In the genomic region with DNA sequence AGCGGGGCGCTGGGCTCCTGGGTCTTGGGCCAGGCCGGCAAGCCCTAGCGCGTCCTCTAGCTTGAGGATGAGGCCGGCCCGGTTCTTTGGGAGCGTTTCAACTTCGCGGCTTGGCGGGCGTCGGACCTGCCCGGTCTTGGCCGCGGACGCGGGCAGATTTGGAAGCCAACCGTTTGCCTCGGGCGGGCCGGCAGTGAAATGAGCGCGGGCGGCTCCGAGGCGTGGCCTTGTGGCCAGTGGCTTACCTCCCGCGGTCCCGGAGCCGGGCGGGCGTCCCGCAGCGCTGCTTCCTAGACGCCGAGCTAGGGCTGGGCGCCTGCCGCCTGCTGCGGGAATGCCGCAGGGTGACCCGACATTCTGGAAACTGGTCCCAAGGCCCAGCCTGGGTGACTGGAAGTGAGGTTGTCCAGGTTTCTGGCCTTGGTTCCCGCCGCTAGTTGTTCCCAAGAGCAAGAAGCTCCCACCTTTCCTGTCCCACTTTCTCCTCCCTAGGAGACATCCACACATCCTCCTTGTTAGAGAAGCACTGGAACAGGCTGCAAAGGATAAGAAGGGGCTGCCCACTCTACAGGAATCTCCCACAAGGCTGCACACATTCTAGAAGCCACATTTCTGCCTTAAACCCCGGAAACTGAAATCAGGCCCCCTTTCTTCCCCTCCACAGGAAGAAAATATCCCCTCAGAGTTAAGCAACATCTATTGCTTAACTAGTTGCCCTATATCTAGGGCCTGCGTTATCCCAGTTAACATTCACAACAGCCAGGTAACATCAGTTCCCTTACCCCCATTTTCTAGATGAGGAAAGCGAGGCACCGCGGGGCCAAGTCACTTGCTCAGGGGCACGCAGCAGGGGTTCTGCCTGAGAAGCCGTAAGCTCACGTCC, we compare ENCODE assay signal across 10 cellular contexts. TPM values are rescaled to one million over a fixed set of nuclear protein-coding genes. Genes with fewer than 3 reads are reported as not detected.
DNase-seq lines count a peak whose midpoint lies in the region; ATAC-seq, FAIRE-seq and TF ChIP-seq lines count a peak whose summit lies in the region.
"Had no signal": no experiment of that assay in that cellular context is flagged by ENCODE, and none has a peak within 500 bp of the region (broad histone marks: within the 10 kb centered on the region; RNA-seq: fewer than 3 reads in every experiment).

No MANE protein-coding gene starts in this region.

- H4K20me1 ChIP-seq in SU-DHL-6 (ENCODE audit: low read depth, low read length), result no peaks in the 10 kb centered on the region
- H4K20me1 ChIP-seq in keratinocyte (ENCODE audit: control insufficient read depth, extremely low read depth, insufficient read depth, low read length), result peaks cover 1% of the 10 kb centered on the region

- no peaks in the 10 kb centered on the region for H3K9me1 ChIP-seq in keratinocyte (ENCODE audit: control insufficient read depth, extremely low read depth, insufficient read depth, low read length)

- peaks cover 29% of the 10 kb centered on the region for H3K4me1 Mint-ChIP-seq in activated T-helper 2 cell treated with anti-CD3 and anti-CD28 coated beads, Interferon-gamma antibody, Interleukin-2, Interleukin-4, amounts not matched to agents 10 μg/mL and 5 μg/mL and 100 μg/mL, durations not matched to agents 14 hours and 24 hours and 36 hours (ENCODE audit: low read depth)

- no peaks in the 10 kb centered on the region for H3K27me3 ChIP-seq in SU-DHL-6 (ENCODE audit: low read length)
- H3K27me3 ChIP-seq in keratinocyte (ENCODE audit: control insufficient read depth, extremely low read depth, insufficient read depth, low read length), result peaks cover 88% of the 10 kb centered on the region
- H3K27me3 ChIP-seq in foreskin keratinocyte, result peaks cover 88% of the 10 kb centered on the region

- H3K36me3 ChIP-seq in SU-DHL-6 (ENCODE audit: low read length), result no peaks in the 10 kb centered on the region
- H3K36me3 ChIP-seq in keratinocyte (ENCODE audit: control insufficient read depth in 2 of 2, extremely low read depth in 1 of 2, insufficient read depth in 2 of 2, low read length in 2 of 2), result no peaks in the 10 kb centered on the region

- no peak overlapping the region for H3K4me3 Mint-ChIP-seq in activated T-helper 2 cell treated with anti-CD3 and anti-CD28 coated beads, Interferon-gamma antibody, Interleukin-2, Interleukin-4, amounts not matched to agents 10 μg/mL and 5 μg/mL and 100 μg/mL, durations not matched to agents 14 hours and 24 hours and 36 hours (ENCODE audit: low read depth)

- peaks cover 55% of the 10 kb centered on the region for H3K27me3 Mint-ChIP-seq in activated T-helper 2 cell treated with anti-CD3 and anti-CD28 coated beads, Interferon-gamma antibody, Interleukin-2, Interleukin-4, amounts not matched to agents 10 μg/mL and 5 μg/mL and 100 μg/mL, durations not matched to agents 14 hours and 24 hours and 36 hours (ENCODE audit: low read depth)

- no peak overlapping the region for H3K9ac ChIP-seq in SU-DHL-6 (ENCODE audit: low read length)
- no peak overlapping the region for H3K9ac ChIP-seq in keratinocyte (ENCODE audit: control insufficient read depth, extremely low read depth, insufficient read depth, low read length)

- H3K4me1 ChIP-seq in keratinocyte (ENCODE audit: control insufficient read depth, extremely low read depth, insufficient read depth, low read length) (peaks cover 34% of the 10 kb centered on the region), foreskin keratinocyte (no peaks in the 10 kb centered on the region)

- dilution Hi-C loops in keratinocyte (cut with MboI; ENCODE audit: extremely low pct_ligation_motif_present, low sequenced_read_pairs), result no loop called here

- H2AFZ ChIP-seq in SU-DHL-6 (ENCODE audit: low read depth, low read length, severe bottlenecking) (peak overlapping the region; percentile 47), keratinocyte (ENCODE audit: control insufficient read depth, low read length) (no peak overlapping the region)

- H3K79me2 ChIP-seq in SU-DHL-6 (ENCODE audit: insufficient read depth, low read length) (no peaks in the 10 kb centered on the region), keratinocyte (ENCODE audit: control insufficient read depth, insufficient read depth, low read length) (no peaks in the 10 kb centered on the region)

- peaks cover 7% of the 10 kb centered on the region for H3F3A ChIP-seq in SU-DHL-6 (ENCODE audit: insufficient read depth)

- FAIRE-seq in H54 (lab: Jason Lieb, UNC) (no peak), keratinocyte (lab: Jason Lieb, UNC) (no peak)

- peak overlapping the region; percentile 49 for H3K4me2 ChIP-seq in SU-DHL-6 (ENCODE audit: low read depth, low read length, poor library complexity, severe bottlenecking)
- peak overlapping the region; percentile 79 for H3K4me2 ChIP-seq in keratinocyte (ENCODE audit: control insufficient read depth, extremely low read depth, insufficient read depth, low read depth, low read length)

- H3K9me2 ChIP-seq in SU-DHL-6 (replicated peaks; ENCODE audit: insufficient read depth, low read length), result no peaks in the 10 kb centered on the region

- H3K27ac ChIP-seq in SU-DHL-6 (ENCODE audit: low read depth, low read length), result no peak overlapping the region
- H3K27ac ChIP-seq in keratinocyte (ENCODE audit: control insufficient read depth, insufficient read depth, low read length), result no peak overlapping the region
- no peak overlapping the region for H3K27ac ChIP-seq in foreskin keratinocyte

- no peaks in the 10 kb centered on the region for H3K9me3 ChIP-seq in SU-DHL-6 (ENCODE audit: insufficient read depth, low read length)
- H3K9me3 ChIP-seq in keratinocyte (ENCODE audit: control insufficient read depth, low read depth, low read length), result no peaks in the 10 kb centered on the region

- no peak for TF ChIP-seq CTCF in SU-DHL-6 (IDR thresholded peaks at IDR 0.05; ENCODE audit: insufficient read depth, low read length, poor library complexity, severe bottlenecking)
- no peak for TF ChIP-seq CTCF in keratinocyte (optimal IDR thresholded peaks at IDR 0.05 in 1 of 3, IDR thresholded peaks at IDR 0.05 in 1 of 3, conservative IDR thresholded peaks at IDR 0.05 in 1 of 3; ENCODE audit: extremely low read depth in 1 of 3, insufficient read depth in 2 of 3, low read length in 3 of 3)
- no peak for TF ChIP-seq CTCF in foreskin keratinocyte (conservative IDR thresholded peaks at IDR 0.05)

- ATAC-seq in foreskin keratinocyte (no peak), GM21737 (IDR thresholded peaks at IDR 0.05; ENCODE audit: unreplicated experiment) (no peak)

- DNase-seq in A172 (ENCODE audit: low spot score), result peak; percentile 63
- DNase-seq in H54 (ENCODE audit: insufficient read length, low spot score), result peak; percentile 79
- no peak for DNase-seq in keratinocyte (ENCODE audit: low read depth, low spot score)
- DNase-seq in NK-92 (lab: John Stamatoyannopoulos, UW; ENCODE audit: unreplicated experiment), result no peak
- no peak for DNase-seq in activated T-helper 2 cell treated with anti-CD3 and anti-CD28 coated beads, Interferon-gamma antibody, Interleukin-2, Interleukin-4, amounts not matched to agents 10 μg/mL and 5 μg/mL and 100 μg/mL, durations not matched to agents 14 hours and 24 hours and 36 hours (ENCODE audit: low spot score)
- DNase-seq in foreskin keratinocyte, result no peak
- DNase-seq: activated B cell treated with CpG ODN at 0.5 μM for 24 hours, GDM1 had no signal

- H3K9me3 Mint-ChIP-seq in activated T-helper 2 cell treated with anti-CD3 and anti-CD28 coated beads, Interferon-gamma antibody, Interleukin-2, Interleukin-4, amounts not matched to agents 10 μg/mL and 5 μg/mL and 100 μg/mL, durations not matched to agents 14 hours and 24 hours and 36 hours, result peaks cover 8% of the 10 kb centered on the region
- H3K9me3 Mint-ChIP-seq: activated B cell treated with CpG ODN at 0.5 μM for 24 hours had no signal

- peaks cover 6% of the 10 kb centered on the region for H3K36me3 Mint-ChIP-seq in activated T-helper 2 cell treated with anti-CD3 and anti-CD28 coated beads, Interferon-gamma antibody, Interleukin-2, Interleukin-4, amounts not matched to agents 10 μg/mL and 5 μg/mL and 100 μg/mL, durations not matched to agents 14 hours and 24 hours and 36 hours (ENCODE audit: low read depth)

- no peak overlapping the region for H3K27ac Mint-ChIP-seq in activated T-helper 2 cell treated with anti-CD3 and anti-CD28 coated beads, Interferon-gamma antibody, Interleukin-2, Interleukin-4, amounts not matched to agents 10 μg/mL and 5 μg/mL and 100 μg/mL, durations not matched to agents 14 hours and 24 hours and 36 hours

- peak; percentile 27; the same call in 1 of the 2 replicates for TF ChIP-seq POLR2A in H54 (IDR thresholded peaks at IDR 0.05; ENCODE audit: low read depth, low read length)

- intact Hi-C loops in activated T-helper 2 cell treated with anti-CD3 and anti-CD28 coated beads, Interferon-gamma antibody, Interleukin-2, Interleukin-4, amounts not matched to agents 10 μg/mL and 5 μg/mL and 100 μg/mL, durations not matched to agents 14 hours and 24 hours and 36 hours (cut with micrococcal nuclease), result loop anchor here (5.0 kb wide), 2 partner anchors 54 to 1596 kb away; partner anchors contain the start of gene BAHCC1

- H3K4me3 ChIP-seq in SU-DHL-6 (ENCODE audit: insufficient read depth, low read length, poor library complexity, severe bottlenecking) (no peak overlapping the region), keratinocyte (ENCODE audit: control insufficient read depth in 2 of 3, extremely low read depth in 1 of 3, insufficient read depth in 2 of 3, low read depth in 1 of 3, low read length in 3 of 3) (peak overlapping the region in 2 of 3 experiments; percentile 13 to 56)

RNA-seq across cellular contexts. Expression of gene CBX8, which starts 4.5 kb away (rescaled TPM):
- 7.9 and 8.8 TPM in 2 replicates for total RNA-seq in A172 (2014; rRNA removed; shearing (Covaris generic))
- 0.22 to 0.49 TPM (median 0.24 TPM) in 3 replicates for polyA plus RNA-seq in keratinocyte
- 0.31 TPM for polyA plus RNA-seq in keratinocyte (2011; ENCODE audit: low read depth)
- 0.29 and 0.86 TPM in 2 replicates for polyA plus RNA-seq in keratinocyte (2011; cell fraction: cytosol; rRNA removed)
- polyA plus RNA-seq in keratinocyte (2011; cell fraction: nucleus; rRNA removed), result 0.67 and 1.5 TPM in 2 replicates
- polyA plus RNA-seq in keratinocyte (2012; ENCODE audit: low replicate concordance), result 2.2 and 2.8 TPM in 2 replicates
- 0.13 to 0.38 TPM (median 0.36 TPM) in 3 replicates for polyA minus RNA-seq in keratinocyte
- polyA minus RNA-seq in keratinocyte (2011; cell fraction: cytosol; rRNA and poly(A)+ RNA removed), result not detected
- polyA minus RNA-seq in keratinocyte (2011; cell fraction: nucleus; rRNA and poly(A)+ RNA removed), result 0.53 and 1.9 TPM in 2 replicates
- total RNA-seq in activated T-helper 2 cell treated with anti-CD3 and anti-CD28 coated beads, Interferon-gamma antibody, Interleukin-2, Interleukin-4, amounts not matched to agents 10 μg/mL and 5 μg/mL and 100 μg/mL, durations not matched to agents 14 hours and 24 hours and 36 hours, result 8.6 and 9.9 TPM in 2 replicates
- 2.9 and 4.5 TPM in 2 replicates for total RNA-seq in foreskin keratinocyte
- 4.5 and 4.7 TPM in 2 replicates for polyA plus RNA-seq in foreskin keratinocyte

RNA-seq across cellular contexts. Expression of gene CBX2, which starts 23.4 kb away (rescaled TPM):
- 24.7 and 27.2 TPM in 2 replicates for total RNA-seq in A172 (2014; rRNA removed; shearing (Covaris generic))
- polyA plus RNA-seq in keratinocyte, result 1.7 to 2.3 TPM (median 1.8 TPM) in 3 replicates
- 0.32 TPM for polyA plus RNA-seq in keratinocyte (2011; ENCODE audit: low read depth)
- 1.1 and 1.8 TPM in 2 replicates for polyA plus RNA-seq in keratinocyte (2011; cell fraction: cytosol; rRNA removed)
- polyA plus RNA-seq in keratinocyte (2011; cell fraction: nucleus; rRNA removed), result 3.6 and 4.7 TPM in 2 replicates
- polyA plus RNA-seq in keratinocyte (2012; ENCODE audit: low replicate concordance), result 0.93 and 2.2 TPM in 2 replicates
- 2.2 to 3.3 TPM (median 2.4 TPM) in 3 replicates for polyA minus RNA-seq in keratinocyte
- polyA minus RNA-seq in keratinocyte (2011; cell fraction: cytosol; rRNA and poly(A)+ RNA removed), result 2.3 TPM
- polyA minus RNA-seq in keratinocyte (2011; cell fraction: nucleus; rRNA and poly(A)+ RNA removed), result 2.2 and 3.3 TPM in 2 replicates
- 9.7 and 11.2 TPM in 2 replicates for total RNA-seq in activated T-helper 2 cell treated with anti-CD3 and anti-CD28 coated beads, Interferon-gamma antibody, Interleukin-2, Interleukin-4, amounts not matched to agents 10 μg/mL and 5 μg/mL and 100 μg/mL, durations not matched to agents 14 hours and 24 hours and 36 hours
- 5.9 and 6.9 TPM in 2 replicates for total RNA-seq in foreskin keratinocyte
- 3.5 and 4.3 TPM in 2 replicates for polyA plus RNA-seq in foreskin keratinocyte

RNA-seq across cellular contexts. Expression of gene CBX4, which starts 37.8 kb away (rescaled TPM):
- total RNA-seq in A172 (2014; rRNA removed; shearing (Covaris generic)), result 17.2 and 20.5 TPM in 2 replicates
- polyA plus RNA-seq in keratinocyte (5.4 to 11.0 TPM (median 7.0 TPM) in 3 replicates), foreskin keratinocyte (7.6 and 7.8 TPM in 2 replicates)
- 26.5 TPM for polyA plus RNA-seq in keratinocyte (2011; ENCODE audit: low read depth)
- polyA plus RNA-seq in keratinocyte (2011; cell fraction: cytosol; rRNA removed), result 3.5 and 6.7 TPM in 2 replicates
- 9.5 and 9.7 TPM in 2 replicates for polyA plus RNA-seq in keratinocyte (2011; cell fraction: nucleus; rRNA removed)
- 8.2 and 21.9 TPM in 2 replicates for polyA plus RNA-seq in keratinocyte (2012; ENCODE audit: low replicate concordance)
- polyA minus RNA-seq in keratinocyte, result 1.8 to 6.5 TPM (median 2.7 TPM) in 3 replicates
- polyA minus RNA-seq in keratinocyte (2011; cell fraction: cytosol; rRNA and poly(A)+ RNA removed), result 17.5 TPM
- polyA minus RNA-seq in keratinocyte (2011; cell fraction: nucleus; rRNA and poly(A)+ RNA removed), result 12.8 and 12.9 TPM in 2 replicates
- total RNA-seq in activated T-helper 2 cell treated with anti-CD3 and anti-CD28 coated beads, Interferon-gamma antibody, Interleukin-2, Interleukin-4, amounts not matched to agents 10 μg/mL and 5 μg/mL and 100 μg/mL, durations not matched to agents 14 hours and 24 hours and 36 hours, result 18.5 and 25.0 TPM in 2 replicates
- 10.5 and 12.4 TPM in 2 replicates for total RNA-seq in foreskin keratinocyte

Comparison
In these comparisons a context has a peak if more than half of its experiments do, and no peak if none do; other contexts are left out.
1. DNase-seq: peak in A172 (single experiment) and H54 (single experiment); none in keratinocyte (single experiment), NK-92 (single experiment), activated T-helper 2 cell treated with anti-CD3 and anti-CD28 coated beads, Interferon-gamma antibody, Interleukin-2, Interleukin-4, amounts not matched to agents 10 μg/mL and 5 μg/mL and 100 μg/mL, durations not matched to agents 14 hours and 24 hours and 36 hours (single experiment) and foreskin keratinocyte (0 of 2).